ENCODE assay signal across 9 cellular contexts in the genomic region with DNA sequence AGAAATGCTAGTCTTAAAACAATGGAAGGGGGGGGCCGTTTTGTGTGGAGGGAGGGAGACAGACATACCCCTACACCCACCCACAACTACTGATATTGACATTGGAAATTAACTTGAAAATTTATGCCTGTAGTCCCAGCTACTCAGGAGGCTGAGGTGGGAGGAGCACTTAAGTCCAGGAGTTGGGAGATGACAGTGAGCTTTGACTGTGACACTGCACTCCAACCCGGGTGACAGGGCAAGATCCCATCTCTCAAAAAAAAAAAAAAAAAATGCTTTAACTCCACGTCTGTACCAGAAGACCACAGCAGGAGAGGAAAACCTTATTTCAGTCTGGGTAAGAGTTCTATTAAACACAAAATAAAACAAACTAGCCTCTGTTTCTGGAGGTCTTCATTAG. TPM values are rescaled to one million over a fixed set of nuclear protein-coding genes. Genes with fewer than 3 reads are reported as not detected.
DNase-seq lines count a peak whose midpoint lies in the region; ATAC-seq and TF ChIP-seq lines count a peak whose summit lies in the region.
"Had no signal": no experiment of that assay in that cellular context is flagged by ENCODE, and none has a peak within 500 bp of the region (broad histone marks: within the 10 kb centered on the region; RNA-seq: fewer than 3 reads in every experiment).

No MANE protein-coding gene starts in this region.

- H3K27ac Mint-ChIP-seq in activated naive CD4-positive, alpha-beta T cell treated with anti-CD3 and anti-CD28 coated beads for 36 hours = no peak overlapping the region
- peak overlapping the region; percentile 32 for H3K27ac Mint-ChIP-seq in T-helper 17 cell

- H3K36me3 Mint-ChIP-seq in activated naive CD4-positive, alpha-beta T cell treated with anti-CD3 and anti-CD28 coated beads for 36 hours (ENCODE audit: low read depth) = peaks cover 6% of the 10 kb centered on the region
- peaks cover 2% of the 10 kb centered on the region for H3K36me3 Mint-ChIP-seq in T-helper 17 cell (ENCODE audit: low read depth)

- H3K9ac ChIP-seq in subcutaneous abdominal adipose tissue (ENCODE audit: low read length in 5 of 5) = peak overlapping the region in 4 of 5 donors; percentile 39 to 95 (median 70)

- H3K9me3 ChIP-seq in T-helper 17 cell (ENCODE audit: control insufficient read depth, low read length, poor library complexity, severe bottlenecking) (no peaks in the 10 kb centered on the region), subcutaneous abdominal adipose tissue (ENCODE audit: control insufficient read depth in 5 of 5, low read length in 5 of 5) (no peaks in the 10 kb centered on the region)

- H3K27ac ChIP-seq in subcutaneous abdominal adipose tissue (ENCODE audit: low read depth, low read length) = peak overlapping the region; percentile 87

- H3K27me3 Mint-ChIP-seq in activated naive CD4-positive, alpha-beta T cell treated with anti-CD3 and anti-CD28 coated beads for 36 hours (ENCODE audit: low read depth) = no peaks in the 10 kb centered on the region
- no peaks in the 10 kb centered on the region for H3K27me3 Mint-ChIP-seq in T-helper 17 cell

- H3K9me3 Mint-ChIP-seq in activated naive CD4-positive, alpha-beta T cell treated with anti-CD3 and anti-CD28 coated beads for 36 hours = no peaks in the 10 kb centered on the region

- no peaks in the 10 kb centered on the region for H3K27me3 ChIP-seq in subcutaneous abdominal adipose tissue (ENCODE audit: control insufficient read depth in 5 of 5, insufficient read depth in 4 of 5, low read length in 5 of 5)

- CTCF ChIA-PET in activated naive CD4-positive, alpha-beta T cell treated with anti-CD3 and anti-CD28 coated beads for 36 hours (lab: Charles Lee) = no interaction called here

- ATAC-seq in T-helper 17 cell (no peak), GM19395 (IDR thresholded peaks at IDR 0.05; ENCODE audit: unreplicated experiment) (no peak)

- DNase-seq in activated naive CD4-positive, alpha-beta T cell treated with anti-CD3 and anti-CD28 coated beads for 36 hours = no peak
- DNase-seq in activated naive CD4-positive, alpha-beta T cell treated with anti-CD3 and anti-CD28 coated beads, Interleukin-2, amount 50 U/mL, for 16 hours = no peak
- DNase-seq in T-helper 17 cell = no peak
- DNase-seq in fibroblast of the aortic adventitia (ENCODE audit: low read depth) = no peak
- DNase-seq in HCEC 1CT = no peak
- no peak for DNase-seq in HK-2 (ENCODE audit: unreplicated experiment)

- peak overlapping the region; percentile 83 for H3K4me3 ChIP-seq in fibroblast of the aortic adventitia (ENCODE audit: low read depth, low read length)
- peak overlapping the region in 2 of 5 donors; percentile 40 to 93 for H3K4me3 ChIP-seq in subcutaneous abdominal adipose tissue (ENCODE audit: low read depth in 1 of 5, low read length in 5 of 5)
- H3K4me3 ChIP-seq: lung had no signal

- H3K4me1 Mint-ChIP-seq in activated naive CD4-positive, alpha-beta T cell treated with anti-CD3 and anti-CD28 coated beads for 36 hours (ENCODE audit: low read depth) = peaks cover 47% of the 10 kb centered on the region
- H3K4me1 Mint-ChIP-seq in T-helper 17 cell = peaks cover 28% of the 10 kb centered on the region

- H3K4me3 Mint-ChIP-seq in activated naive CD4-positive, alpha-beta T cell treated with anti-CD3 and anti-CD28 coated beads for 36 hours = peak overlapping the region; percentile 60
- peak overlapping the region; percentile 53 for H3K4me3 Mint-ChIP-seq in T-helper 17 cell

- H3K36me3 ChIP-seq in subcutaneous abdominal adipose tissue (ENCODE audit: control insufficient read depth in 5 of 5, insufficient read depth in 5 of 5, low read length in 5 of 5) = no peaks in the 10 kb centered on the region

- H3K4me1 ChIP-seq in subcutaneous abdominal adipose tissue (ENCODE audit: control insufficient read depth in 5 of 5, insufficient read depth in 5 of 5, low read length in 5 of 5) = peaks cover 2 to 47% (median 37%) of the 10 kb centered on the region in 5 donors

- no peak for TF ChIP-seq CTCF in fibroblast of the aortic adventitia (IDR thresholded peaks at IDR 0.05; ENCODE audit: insufficient read depth, low read length)

- intact Hi-C loops in activated naive CD4-positive, alpha-beta T cell treated with anti-CD3 and anti-CD28 coated beads for 36 hours (cut with micrococcal nuclease) = loop anchor here (5.0 kb wide), 1 partner anchor 108 kb away; no protein-coding TSS in a partner anchor

RNA-seq across cellular contexts. Expression of gene TBC1D20, which starts 2.2 kb away (rescaled TPM):
- 10 to 100 TPM; 16.2 to 17.4 TPM for total RNA-seq in activated naive CD4-positive, alpha-beta T cell treated with anti-CD3 and anti-CD28 coated beads for 36 hours
- 10 to 100 TPM; 20.6 to 29.4 TPM for total RNA-seq in T-helper 17 cell
- 27.1 and 34.4 TPM in 2 replicates for total RNA-seq in fibroblast of the aortic adventitia (ENCODE audit: low replicate concordance)

RNA-seq across cellular contexts. Expression of gene RBCK1, which starts 52.1 kb away (rescaled TPM):
- 100 to 1,000 TPM; 150 to 160 TPM for total RNA-seq in activated naive CD4-positive, alpha-beta T cell treated with anti-CD3 and anti-CD28 coated beads for 36 hours
- total RNA-seq in T-helper 17 cell (10 to 100 TPM; 62.1 to 72.7 TPM), fibroblast of the aortic adventitia (ENCODE audit: low replicate concordance) (60.7 and 75.3 TPM in 2 replicates)
